In the genomic region with DNA sequence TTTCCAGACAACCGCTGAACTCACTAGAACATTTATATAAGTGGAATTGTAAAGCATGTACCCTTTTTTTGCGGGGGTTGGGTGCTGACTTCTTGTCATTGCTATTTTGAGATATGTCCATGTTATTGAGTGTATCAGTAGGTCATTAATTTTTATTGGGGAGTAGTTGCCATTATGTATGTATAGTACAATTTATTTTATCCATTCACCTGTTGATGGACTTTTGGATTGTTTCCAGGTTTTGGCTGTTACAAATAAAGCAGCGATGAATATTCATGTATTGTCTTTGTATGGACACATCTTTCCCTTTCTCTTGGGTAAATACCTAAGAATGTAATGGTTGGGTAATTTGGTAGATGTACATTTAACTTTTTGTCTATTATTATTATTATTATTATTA, we compare ENCODE assay signal across 26 cellular contexts.
"Had no signal": no experiment of that assay in that cellular context is flagged by ENCODE, and none has a peak within 500 bp of the region (broad histone marks: within the 10 kb centered on the region; RNA-seq: fewer than 3 reads in every experiment).

No MANE protein-coding gene starts in this region.

- H3K27me3 Mint-ChIP-seq: activated CD8-positive, alpha-beta memory T cell treated with anti-CD3 and anti-CD28 coated beads, Interleukin-2, amount 10 ng/mL, durations not matched to agents 7 days and 5 days; activated naive CD8-positive, alpha-beta T cell treated with anti-CD3 and anti-CD28 coated beads, Interleukin-2, amount 10 ng/mL, durations not matched to agents 7 days and 5 days; T-cell had no signal

- H3K9me3 Mint-ChIP-seq: activated T-cell treated with anti-CD3 and anti-CD28 coated beads, Interleukin-2, amount 50 U/mL, for 4 hours; T-cell had no signal

- ATAC-seq: activated CD8-positive, alpha-beta memory T cell treated with anti-CD3 and anti-CD28 coated beads, Interleukin-2, amount 10 ng/mL, durations not matched to agents 7 days and 5 days; activated T-cell treated with anti-CD3 and anti-CD28 coated beads, Interleukin-2, amount 50 U/mL, for 4 hours; K562; Panc1; Right ventricle myocardium inferior; T-cell had no signal

- DNase-seq: activated CD4-positive, alpha-beta T cell treated with anti-CD3 and anti-CD28 coated beads, Interleukin-2, amount 50 U/mL, for 1 hour; activated CD4-positive, CD25-positive, alpha-beta regulatory T cell; activated CD8-positive, alpha-beta memory T cell treated with anti-CD3 and anti-CD28 coated beads, Interleukin-2, amount 10 ng/mL, durations not matched to agents 7 days and 5 days; activated effector memory CD4-positive, alpha-beta T cell treated with anti-CD3 and anti-CD28 coated beads, Interleukin-2, amount 50 U/mL, for 16 hours; activated naive CD4-positive, alpha-beta T cell treated with Interleukin-2 at 50 U/mL for 16 hours; activated naive CD8-positive, alpha-beta T cell treated with anti-CD3 and anti-CD28 coated beads, Interleukin-2, amount 10 ng/mL, durations not matched to agents 7 days and 5 days; activated T-cell treated with anti-CD3 and anti-CD28 coated beads, Interleukin-2, amount 50 U/mL, for 4 hours; aorta; caudate nucleus; Kasumi-1; NCI-H1105 treated with DMSO at 0.1 percent for 48 hours; NCI-H1436 treated with DMSO at 0.1 percent for 48 hours; NCI-H187; NCI-H2081; NCI-H510A treated with DMSO at 0.1 percent for 48 hours; NCI-H69; NK-92 treated with Interleukin-12 subunit alpha and Interleukin-12 subunit beta, amount 100 ng/mL, for 24 hours; OCI-M1; RPMI8226; T-cell had no signal

- H3K27ac Mint-ChIP-seq: activated CD8-positive, alpha-beta memory T cell treated with anti-CD3 and anti-CD28 coated beads, Interleukin-2, amount 10 ng/mL, durations not matched to agents 7 days and 5 days had no signal

- H3K4me3 Mint-ChIP-seq: activated CD8-positive, alpha-beta memory T cell treated with anti-CD3 and anti-CD28 coated beads, Interleukin-2, amount 10 ng/mL, durations not matched to agents 7 days and 5 days; activated naive CD8-positive, alpha-beta T cell treated with anti-CD3 and anti-CD28 coated beads, Interleukin-2, amount 10 ng/mL, durations not matched to agents 7 days and 5 days; activated T-cell treated with anti-CD3 and anti-CD28 coated beads, Interleukin-2, amount 50 U/mL, for 4 hours had no signal

- H3K27ac ChIP-seq: breast epithelium, SK-N-MC, VCaP had no signal

- H3K36me3 ChIP-seq: breast epithelium had no signal

- H3K9me3 ChIP-seq: breast epithelium had no signal

- H3K27me3 ChIP-seq: breast epithelium had no signal

- H3K4me3 ChIP-seq: breast epithelium, K562, SK-N-MC had no signal
